12 cellular contexts compared by ENCODE assay signal in the genomic region with DNA sequence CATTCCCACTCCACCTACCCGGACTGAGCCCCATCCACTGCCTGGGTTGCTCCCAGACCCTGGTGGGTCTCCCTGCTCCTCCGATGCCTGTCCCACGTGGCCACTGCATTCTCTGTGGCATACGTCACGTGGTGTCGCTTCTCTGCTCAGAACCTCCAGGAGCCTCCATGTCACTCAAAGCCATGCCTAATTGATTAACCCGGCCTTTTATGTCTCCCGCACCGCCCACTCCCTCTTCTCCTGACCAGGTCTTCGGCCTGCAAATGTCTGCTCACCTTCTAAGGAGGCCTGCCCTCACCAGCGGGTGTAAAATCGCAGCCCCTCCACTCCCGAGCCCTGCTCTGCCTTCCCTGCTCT.
DNase-seq lines count a peak whose midpoint lies in the region; ATAC-seq, FAIRE-seq and TF ChIP-seq lines count a peak whose summit lies in the region.
"Had no signal": no experiment of that assay in that cellular context is flagged by ENCODE, and none has a peak within 500 bp of the region (broad histone marks: within the 10 kb centered on the region; RNA-seq: fewer than 3 reads in every experiment).

No MANE protein-coding gene starts in this region.

- H2BK120ac ChIP-seq in IMR-90 (ENCODE audit: low read depth, low read length) (peak overlapping the region; percentile 22), H1 (replicated peaks; ENCODE audit: low read depth, low read length) (no peak overlapping the region)

- peaks cover 0 to 87% of the 10 kb centered on the region in 2 experiments; a peak in 2 of 4 replicates for H3K79me2 ChIP-seq in H1 (ENCODE audit: control insufficient read depth in 1 of 2, insufficient read depth in 2 of 2, low read length in 2 of 2)
- peaks cover 25% of the 10 kb centered on the region for H3K79me2 ChIP-seq in osteoblast (ENCODE audit: insufficient read depth, low read length)

- 93% methylated on average over 9 of the region's 13 CpGs; no CpG with 5 or more reads in 1 of the 2 experiments for WGBS in IMR-90 (ENCODE audit: extremely low coverage in 2 of 2, insufficient read length in 1 of 2), 2 experiments
- 93% methylated on average over 13 of the region's 13 CpGs; no CpG with 5 or more reads in 1 of the 2 experiments for WGBS in H1 (ENCODE audit: extremely low coverage in 1 of 2, insufficient coverage in 1 of 2, insufficient read length in 1 of 2, insufficient replicate concordance in 2 of 2, low coverage in 1 of 2, low lambda C conversion rate in 2 of 2, missing lambda C conversion rate in 1 of 2), 2 experiments

- H4K20me1 ChIP-seq in IMR-90 (ENCODE audit: insufficient read depth, low read length) (peaks cover 13% of the 10 kb centered on the region), H1 (replicated peaks in 1 of 2; ENCODE audit: control insufficient read depth in 1 of 2, insufficient read depth in 2 of 2, low read length in 2 of 2) (peaks cover 12 to 16% of the 10 kb centered on the region in 2 experiments), osteoblast (ENCODE audit: insufficient read depth, low read length) (no peaks in the 10 kb centered on the region)

- H2BK20ac ChIP-seq in IMR-90 (ENCODE audit: low read depth, low read length), result no peak overlapping the region
- H2BK20ac ChIP-seq in H1 (ENCODE audit: low read length), result no peak overlapping the region

- ATAC-seq in IMR-90 (ENCODE audit: low read depth), result no peak
- no peak for ATAC-seq in GM21576 (IDR thresholded peaks at IDR 0.05; ENCODE audit: unreplicated experiment)
- ATAC-seq in HG03097 (IDR thresholded peaks at IDR 0.05; ENCODE audit: low FRiP score, unreplicated experiment), result no peak

- H4K8ac ChIP-seq in IMR-90 (ENCODE audit: low read depth in 2 of 2, low read length in 2 of 2), result no peak overlapping the region
- no peak overlapping the region for H4K8ac ChIP-seq in H1 (ENCODE audit: extremely low read depth, insufficient read depth, low read length)

- no peak overlapping the region for H2AFZ ChIP-seq in IMR-90 (replicated peaks; ENCODE audit: low read length, poor library complexity)
- no peak overlapping the region for H2AFZ ChIP-seq in H1 (ENCODE audit: low read length)
- no peak overlapping the region for H2AFZ ChIP-seq in osteoblast (ENCODE audit: low read length)

- no peak overlapping the region for H2AK9ac ChIP-seq in IMR-90 (replicated peaks; ENCODE audit: low read depth, low read length, poor library complexity)

- no peak for TF ChIP-seq RAD21 in IMR-90 (IDR thresholded peaks at IDR 0.05; ENCODE audit: low read length)
- TF ChIP-seq RAD21 in H1 (IDR thresholded peaks at IDR 0.05 in 1 of 2, conservative IDR thresholded peaks at IDR 0.05 in 1 of 2; ENCODE audit: low read depth in 2 of 2, low read length in 2 of 2), result no peak

- no peak for TF ChIP-seq EP300 in H1 (IDR thresholded peaks at IDR 0.05; ENCODE audit: borderline replicate concordance in 1 of 2, low read depth in 2 of 2, low read length in 2 of 2)

- H3K9ac ChIP-seq in IMR-90 (ENCODE audit: low read depth, low read length), result no peak overlapping the region
- H3K9ac ChIP-seq in H1 (replicated peaks in 1 of 4; ENCODE audit: extremely low read depth in 1 of 4, low read depth in 3 of 4, low read length in 3 of 4), result no peak overlapping the region

- H3K27me3 ChIP-seq in IMR-90 (ENCODE audit: control insufficient read depth, insufficient read depth, low read length) (no peaks in the 10 kb centered on the region), H1 (replicated peaks in 1 of 4; ENCODE audit: control insufficient read depth in 3 of 4, extremely low read depth in 1 of 4, insufficient read depth in 3 of 4, low read length in 3 of 4) (no peaks in the 10 kb centered on the region), osteoblast (ENCODE audit: insufficient read depth, low read length) (no peaks in the 10 kb centered on the region)

- H4K91ac ChIP-seq in IMR-90 (ENCODE audit: insufficient read depth, low read depth, low read length), result peak overlapping the region; percentile 46; the same call in 1 of the 2 replicates
- H4K91ac ChIP-seq in H1 (replicated peaks; ENCODE audit: insufficient read length, low read length), result no peak overlapping the region

- H2BK15ac ChIP-seq in IMR-90 (ENCODE audit: low read depth, low read length), result 0 out of 3 replicates have a peak overlapping the region, but pooled peaks have one; percentile 31
- no peak overlapping the region for H2BK15ac ChIP-seq in H1 (ENCODE audit: low read length)

- no peak overlapping the region for H3K4me3 Mint-ChIP-seq in Calu3 (ENCODE audit: low read depth, unreplicated experiment)

- H4K5ac ChIP-seq in IMR-90 (ENCODE audit: low read depth, low read length), result no peak overlapping the region
- no peak overlapping the region for H4K5ac ChIP-seq in H1 (ENCODE audit: insufficient read length, low read depth, low read length)

- FAIRE-seq in H1 (lab: Jason Lieb, UNC), result no peak

- peak overlapping the region; percentile 33; the same call in 1 of the 2 replicates for H3K4ac ChIP-seq in IMR-90 (ENCODE audit: low read depth, low read length)
- H3K4ac ChIP-seq in H1 (replicated peaks; ENCODE audit: insufficient read length, low read depth, low read length), result no peak overlapping the region

- H3K9me1 ChIP-seq in IMR-90 (ENCODE audit: insufficient read depth, low read length), result peaks cover 32% of the 10 kb centered on the region

- H3K56ac ChIP-seq in IMR-90 (ENCODE audit: extremely low read depth, insufficient read depth, low read length) (no peak overlapping the region), H1 (replicated peaks; ENCODE audit: insufficient read length, low read depth, low read length) (no peak overlapping the region)

- peaks cover 12% of the 10 kb centered on the region for H3K4me1 Mint-ChIP-seq in Calu3 (ENCODE audit: low read depth, unreplicated experiment)

- H3K18ac ChIP-seq in IMR-90 (ENCODE audit: low read depth, low read length) (no peak overlapping the region), H1 (ENCODE audit: extremely low read depth, low read length) (no peak overlapping the region)

- no peaks in the 10 kb centered on the region for H3K9me3 Mint-ChIP-seq in Calu3 (ENCODE audit: low read depth, unreplicated experiment)

- H3K79me1 ChIP-seq in IMR-90 (ENCODE audit: low read depth in 1 of 2, low read length in 2 of 2) (peaks cover 41 to 76% of the 10 kb centered on the region in 2 experiments), H1 (ENCODE audit: low read depth, low read length) (peaks cover 28% of the 10 kb centered on the region)

- no peaks in the 10 kb centered on the region for H3K36me3 Mint-ChIP-seq in Calu3 (ENCODE audit: insufficient read depth, unreplicated experiment)

- TF ChIP-seq POLR2A in IMR-90 (IDR thresholded peaks at IDR 0.05; ENCODE audit: low read depth, low read length) (no peak), H1 (IDR thresholded peaks at IDR 0.05; ENCODE audit: control extremely low read depth in 1 of 2, low read depth in 2 of 2, low read length in 2 of 2) (no peak)

- intact Hi-C loops in IMR-90 (cut with micrococcal nuclease) (loop anchor here (10.0 kb wide), 1 partner anchor 171 kb away; no protein-coding TSS in a partner anchor), Calu3 (cut with micrococcal nuclease; ENCODE audit: unreplicated experiment) (no loop called here)

- POLR2A ChIA-PET in IMR-90 (lab: Charles Lee; ENCODE audit: unreplicated experiment), result no interaction called here
- POLR2A ChIA-PET in H1 (lab: Charles Lee; ENCODE audit: partially characterized antibody), result no interaction called here

- H3K36me3 ChIP-seq in IMR-90 (ENCODE audit: control insufficient read depth, insufficient read depth, low read length) (no peaks in the 10 kb centered on the region), H1 (ENCODE audit: control insufficient read depth in 2 of 4, insufficient read depth in 4 of 4, low read length in 3 of 4) (no peaks in the 10 kb centered on the region), osteoblast (ENCODE audit: insufficient read depth, low read length) (no peaks in the 10 kb centered on the region)

- CTCF ChIA-PET in IMR-90 (lab: Yijun Ruan, JAX), result no interaction called here
- CTCF ChIA-PET in H1 (lab: Charles Lee; ENCODE audit: partially characterized antibody), result interaction anchor here (0.9 kb wide), 1 partner anchor 80 kb away, joined by 3 read pairs; no protein-coding TSS in a partner anchor
- CTCF ChIA-PET in Calu3 (lab: Charles Lee), result no interaction called here

- no peak overlapping the region for H2BK12ac ChIP-seq in H1 (ENCODE audit: low read depth, low read length)

- H3K23me2 ChIP-seq in H1 (ENCODE audit: low read depth, low read length), result no peaks in the 10 kb centered on the region

- H3K4me1 ChIP-seq in IMR-90 (ENCODE audit: control insufficient read depth, insufficient read depth, low read length) (peaks cover 54% of the 10 kb centered on the region), H1 (replicated peaks in 1 of 4; ENCODE audit: control insufficient read depth in 3 of 4, insufficient read depth in 4 of 4, low read length in 3 of 4) (peaks cover 0 to 25% (median 8%) of the 10 kb centered on the region in 4 experiments; a peak in 5 of 7 replicates), osteoblast (ENCODE audit: insufficient read depth, low read length) (peaks cover 54% of the 10 kb centered on the region)

- BruUV-seq in IMR-90 (replicated peaks; lab: Mats Ljungman, UMichigan), result no TSS peak
- no TSS peak for BruUV-seq in Calu3 (replicated peaks; lab: Mats Ljungman, UMichigan)

- dilution Hi-C loops in IMR-90 (cut with HindIII; ENCODE audit: low sequenced_read_pairs, unreplicated experiment), result no loop called here

- no peak overlapping the region; the same call in 1 of the 2 replicates for H3K4me2 ChIP-seq in IMR-90 (ENCODE audit: low read depth, low read length)
- H3K4me2 ChIP-seq in H1 (ENCODE audit: insufficient read depth in 1 of 2, low read depth in 2 of 2, low read length in 2 of 2), result no peak overlapping the region
- H3K4me2 ChIP-seq in osteoblast (ENCODE audit: insufficient read depth, low read length), result peak overlapping the region; percentile 54

- H3K27ac ChIP-seq in C4-2B (peak overlapping the region; percentile 44; the same call in 1 of the 2 replicates), IMR-90 (ENCODE audit: insufficient read depth, low read length) (no peak overlapping the region), H1 (ENCODE audit: low read depth, low read length) (no peak overlapping the region), osteoblast (ENCODE audit: low read depth, low read length) (no peak overlapping the region)

- H3K23ac ChIP-seq in IMR-90 (ENCODE audit: low read depth, low read length), result no peak overlapping the region
- H3K23ac ChIP-seq in H1 (ENCODE audit: insufficient read length), result no peak overlapping the region

- H3K9me3 ChIP-seq in IMR-90 (ENCODE audit: control insufficient read depth, insufficient read depth, low read length), result no peaks in the 10 kb centered on the region
- H3K9me3 ChIP-seq in H1 (ENCODE audit: insufficient read depth in 2 of 2, low read depth in 1 of 2, low read length in 1 of 2), result no peaks in the 10 kb centered on the region
- H3K9me3 ChIP-seq in osteoblast (ENCODE audit: low read depth, low read length), result no peaks in the 10 kb centered on the region

- H3K4me3 ChIP-seq in IMR-90 (ENCODE audit: insufficient read depth, low read depth, low read length), result no peak overlapping the region
- H3K4me3 ChIP-seq in H1 (ENCODE audit: extremely low read depth in 1 of 4, insufficient read depth in 2 of 4, low read depth in 3 of 4, low read length in 4 of 4), result no peak overlapping the region
- no peak overlapping the region for H3K4me3 ChIP-seq in osteoblast (ENCODE audit: insufficient read depth, low read length)

- H3K27ac Mint-ChIP-seq in Calu3 (ENCODE audit: unreplicated experiment), result no peak overlapping the region

- H3K27me3 Mint-ChIP-seq in Calu3 (ENCODE audit: unreplicated experiment), result no peaks in the 10 kb centered on the region

- no peak overlapping the region for H2BK5ac ChIP-seq in IMR-90 (ENCODE audit: low read depth, low read length, poor library complexity, severe bottlenecking)
- H2BK5ac ChIP-seq in H1 (ENCODE audit: low read depth, low read length), result no peak overlapping the region

- TF ChIP-seq CTCF in C4-2B (conservative IDR thresholded peaks at IDR 0.05), result no peak
- no peak for TF ChIP-seq CTCF in IMR-90 (conservative IDR thresholded peaks at IDR 0.05; ENCODE audit: low read depth, low read length)
- TF ChIP-seq CTCF in H1 (IDR thresholded peaks at IDR 0.05; ENCODE audit: control extremely low read depth in 1 of 3, insufficient read depth in 1 of 3, low read depth in 1 of 3, low read length in 3 of 3), result no peak
- no peak for TF ChIP-seq CTCF in osteoblast (IDR thresholded peaks at IDR 0.05; ENCODE audit: extremely low read depth, low read depth, low read length)
- no peak for TF ChIP-seq CTCF in Calu3 (IDR thresholded peaks at IDR 0.05; ENCODE audit: unreplicated experiment)

- H3K14ac ChIP-seq in IMR-90 (replicated peaks; ENCODE audit: low read depth, low read length), result no peak overlapping the region
- H3K14ac ChIP-seq in H1 (ENCODE audit: insufficient read length), result no peak overlapping the region

- peak overlapping the region; percentile 45; the same call in 1 of the 2 replicates for H2AK5ac ChIP-seq in IMR-90 (ENCODE audit: low read depth, low read length)
- H2AK5ac ChIP-seq in H1 (ENCODE audit: low read depth, low read length), result no peak overlapping the region

- in situ Hi-C loops in IMR-90 (cut with MboI; ENCODE audit: low sequenced_read_pairs), result no loop called here

- DNase-seq in IMR-90 (no peak), H1 (ENCODE audit: low read depth in 1 of 2, low spot score in 2 of 2) (no peak), osteoblast (ENCODE audit: insufficient read length, low spot score, missing footprints) (no peak), NOMO-1 (lab: John Stamatoyannopoulos, UW; ENCODE audit: unreplicated experiment in 2 of 2) (no peak), Calu3 (no peak)
- DNase-seq: activated CD4-positive, alpha-beta T cell treated with anti-CD3 and anti-CD28 coated beads, Interleukin-2, amount 50 U/mL, for 48 hours; amniotic stem cell; NCI-H526; stimulated activated CD4-positive, alpha-beta T cell treated with anti-CD3 and anti-CD28 coated beads, Interleukin-4, amount 100 ng/mL, for 24 hours had no signal
